Comparison of ENCODE assay signal across 14 cellular contexts in genomic region chr15:22262613-22263020, GRCh38.
A peak's percentile ranks its signal among the peaks of the same experiment; 100 is the strongest.
DNase-seq lines count a peak whose midpoint lies in the region; ATAC-seq and TF ChIP-seq lines count a peak whose summit lies in the region.
"Had no signal": no experiment of that assay in that cellular context is flagged by ENCODE, and none has a peak within 500 bp of the region (broad histone marks: within the 10 kb centered on the region; RNA-seq: fewer than 3 reads in every experiment).

No MANE protein-coding gene starts in this region.

- dilution Hi-C loops in mammary epithelial cell (cut with HindIII; ENCODE audit: low sequenced_read_pairs): no loop called here

- H3K4me3 ChIP-seq in mammary epithelial cell (replicated peaks in 1 of 3; ENCODE audit: insufficient read depth in 1 of 3, low read depth in 2 of 3, low read length in 3 of 3) (peak overlapping the region in 1 of 3 experiments; percentile 10), lower lobe of right lung (no peak overlapping the region)
- H3K4me3 ChIP-seq: SJCRH30 had no signal

- BruUV-seq in mammary epithelial cell (replicated peaks; lab: Mats Ljungman, UMichigan): no TSS peak

- TF ChIP-seq CTCF in mammary epithelial cell (conservative IDR thresholded peaks at IDR 0.05 in 1 of 2, IDR thresholded peaks at IDR 0.05 in 1 of 2; ENCODE audit: extremely low read depth in 1 of 2, insufficient read depth in 1 of 2, low read depth in 1 of 2, low read length in 2 of 2) (no peak), lower lobe of right lung (IDR thresholded peaks at IDR 0.05) (no peak)

- no peak overlapping the region for H3K9ac ChIP-seq in mammary epithelial cell (ENCODE audit: insufficient read depth, low read length)

- CTCF ChIA-PET in mammary epithelial cell (lab: Charles Lee; ENCODE audit: low non-redundant PET): no interaction called here

- no peak for TF ChIP-seq POLR2A in erythroblast (IDR thresholded peaks at IDR 0.05; ENCODE audit: low read length)

- WGBS in mammary epithelial cell (ENCODE audit: low coverage, missing lambda C conversion rate): 77% methylated on average over 13 of the region's 13 CpGs

- H3K36me3 ChIP-seq in mammary epithelial cell (ENCODE audit: insufficient read depth, low read length) (no peaks in the 10 kb centered on the region), lower lobe of right lung (no peaks in the 10 kb centered on the region)
- H3K36me3 ChIP-seq: SJCRH30 had no signal

- H3K79me2 ChIP-seq in mammary epithelial cell (ENCODE audit: insufficient read depth, low read length): peaks cover 76% of the 10 kb centered on the region

- no peaks in the 10 kb centered on the region for H3K27me3 ChIP-seq in mammary epithelial cell (ENCODE audit: insufficient read depth, low read length)
- no peaks in the 10 kb centered on the region for H3K27me3 ChIP-seq in lower lobe of right lung (ENCODE audit: low read depth)

- H3K27ac ChIP-seq in mammary epithelial cell (ENCODE audit: insufficient read depth, low read depth, low read length): no peak overlapping the region
- no peak overlapping the region for H3K27ac ChIP-seq in lower lobe of right lung
- H3K27ac ChIP-seq: SJCRH30 had no signal

- peak overlapping the region; percentile 19 for H2AFZ ChIP-seq in mammary epithelial cell (ENCODE audit: low read depth, low read length)

- no peaks in the 10 kb centered on the region for H3K9me3 ChIP-seq in mammary epithelial cell (replicated peaks; ENCODE audit: insufficient read depth, low read length)
- no peaks in the 10 kb centered on the region for H3K9me3 ChIP-seq in lower lobe of right lung
- H3K9me3 ChIP-seq: SJCRH30 had no signal

- intact Hi-C loops in mammary epithelial cell (cut with micrococcal nuclease): no loop called here
- intact Hi-C loops in lower lobe of right lung (cut with DNase I): no loop called here

- H3K4me1 ChIP-seq in mammary epithelial cell (ENCODE audit: insufficient read depth, low read length) (peaks cover 15% of the 10 kb centered on the region), lower lobe of right lung (no peaks in the 10 kb centered on the region)
- H3K4me1 ChIP-seq: SJCRH30 had no signal

- in situ Hi-C loops in mammary epithelial cell (cut with MboI; ENCODE audit: low sequenced_read_pairs in 2 of 2): no loop called here

- no peaks in the 10 kb centered on the region for H4K20me1 ChIP-seq in mammary epithelial cell (ENCODE audit: insufficient read depth, low read length)

- peak; percentile 80 to 82 for ATAC-seq in lower lobe of right lung

- peak; percentile 67 for DNase-seq in stimulated activated CD4-positive, alpha-beta T cell treated with anti-CD3 and anti-CD28 coated beads, Interleukin-15, amount 100 ng/mL, for 24 hours
- no peak for DNase-seq in stimulated activated CD4-positive, alpha-beta T cell treated with anti-CD3 and anti-CD28 coated beads, Interleukin-2, amount 100 ng/mL, for 48 hours
- no peak for DNase-seq in mammary epithelial cell
- DNase-seq in lower lobe of right lung: peak; percentile 80
- no peak for DNase-seq in nucleus accumbens (lab: John Stamatoyannopoulos, UW)
- DNase-seq in erythroblast (lab: John Stamatoyannopoulos, UW): no peak
- DNase-seq in NCI-H146 (lab: John Stamatoyannopoulos, UW): no peak
- DNase-seq in UCSD-AML1 (lab: John Stamatoyannopoulos, UW; ENCODE audit: unreplicated experiment): no peak
- DNase-seq: C1 segment of cervical spinal cord; effector CD8-positive, alpha-beta T cell; GDM1; MM.1S; NCI-H524; SJCRH30 had no signal

- peak overlapping the region; percentile 28 for H3K4me2 ChIP-seq in mammary epithelial cell (ENCODE audit: insufficient read depth, low read depth, low read length)

Comparison
In these comparisons a context has a peak if more than half of its experiments do, and no peak if none do; other contexts are left out.
1. DNase-seq: peak in stimulated activated CD4-positive, alpha-beta T cell treated with anti-CD3 and anti-CD28 coated beads, Interleukin-15, amount 100 ng/mL, for 24 hours (single experiment) and lower lobe of right lung (single experiment); none in stimulated activated CD4-positive, alpha-beta T cell treated with anti-CD3 and anti-CD28 coated beads, Interleukin-2, amount 100 ng/mL, for 48 hours (0 of 2), mammary epithelial cell (single experiment), nucleus accumbens (0 of 56), erythroblast (0 of 2), NCI-H146 (single experiment) and UCSD-AML1 (single experiment).